ENCODE assay signal across 14 cellular contexts in genomic region chr7:7867835-7868234, GRCh38.
DNase-seq lines count a peak whose midpoint lies in the region; ATAC-seq and TF ChIP-seq lines count a peak whose summit lies in the region.
"Had no signal": no experiment of that assay in that cellular context is flagged by ENCODE, and none has a peak within 500 bp of the region (broad histone marks: within the 10 kb centered on the region; RNA-seq: fewer than 3 reads in every experiment).

No MANE protein-coding gene starts in this region.

- POLR2A ChIA-PET in activated B cell treated with CpG ODN at 0.5 μM for 24 hours (lab: Charles Lee), result interaction anchor here (1.1 to 1.9 kb wide), 4 partner anchors 10 to 101 kb away, joined by 3 to 6 read pairs (median 3); partner anchors contain the start of gene GLCCI1

- peak overlapping the region; percentile 19; the same call in 1 of the 2 replicates for H3K9ac ChIP-seq in Karpas-422 (ENCODE audit: low read length)

- no peaks in the 10 kb centered on the region for H3K79me2 ChIP-seq in Karpas-422 (ENCODE audit: low read length)

- no peak overlapping the region for H2AFZ ChIP-seq in Karpas-422 (ENCODE audit: low read length)

- H3K9me3 ChIP-seq in Karpas-422 (ENCODE audit: low read length), result no peaks in the 10 kb centered on the region
- no peaks in the 10 kb centered on the region for H3K9me3 ChIP-seq in psoas muscle
- H3K9me3 ChIP-seq: MG63 had no signal

- no peak overlapping the region for H3K27ac Mint-ChIP-seq in activated B cell treated with CpG ODN at 0.5 μM for 24 hours
- H3K27ac Mint-ChIP-seq: naive thymus-derived CD8-positive, alpha-beta T cell had no signal

- no peaks in the 10 kb centered on the region for H3K9me2 ChIP-seq in Karpas-422 (replicated peaks; ENCODE audit: insufficient read depth, low read length)

- H3K36me3 Mint-ChIP-seq in activated B cell treated with CpG ODN at 0.5 μM for 24 hours (ENCODE audit: low read depth), result no peaks in the 10 kb centered on the region

- in situ Hi-C loops in G401 (cut with HindIII; ENCODE audit: low sequenced_read_pairs), result no loop called here

- H3K4me1 Mint-ChIP-seq in activated B cell treated with CpG ODN at 0.5 μM for 24 hours, result peaks cover 4% of the 10 kb centered on the region
- H3K4me1 Mint-ChIP-seq: naive thymus-derived CD8-positive, alpha-beta T cell had no signal

- no peaks in the 10 kb centered on the region for H3K36me3 ChIP-seq in Karpas-422 (ENCODE audit: insufficient read depth, low read length)
- H3K36me3 ChIP-seq in psoas muscle (ENCODE audit: insufficient read depth in 1 of 2, low read depth in 1 of 2), result no peaks in the 10 kb centered on the region
- H3K36me3 ChIP-seq: MG63 had no signal

- H3K27me3 ChIP-seq in Karpas-422 (ENCODE audit: low read length) (no peaks in the 10 kb centered on the region), psoas muscle (ENCODE audit: insufficient read depth in 3 of 3, low read length in 2 of 3) (no peaks in the 10 kb centered on the region)
- H3K27me3 ChIP-seq: MG63 had no signal

- H3K4me1 ChIP-seq in Karpas-422 (ENCODE audit: low read length) (peaks cover 31% of the 10 kb centered on the region), psoas muscle (peaks cover 22% of the 10 kb centered on the region)

- ATAC-seq in GM19043 (IDR thresholded peaks at IDR 0.05; ENCODE audit: low read depth, unreplicated experiment) (peak; percentile 47), activated B cell treated with CpG ODN at 0.5 μM for 24 hours (ENCODE audit: low read depth) (peak; percentile 72), psoas muscle (no peak), GM18870 (IDR thresholded peaks at IDR 0.05; ENCODE audit: unreplicated experiment) (no peak)
- ATAC-seq: naive thymus-derived CD8-positive, alpha-beta T cell; Panc1 had no signal

- CTCF ChIA-PET in activated B cell treated with CpG ODN at 0.5 μM for 24 hours (lab: Charles Lee), result interaction anchor here (1.0 to 1.1 kb wide), 2 partner anchors 12 to 322 kb away, joined by 3 read pairs; no protein-coding TSS in a partner anchor

- intact Hi-C loops in activated B cell treated with CpG ODN at 0.5 μM for 24 hours (cut with micrococcal nuclease), result loop anchor here (1.0 to 5.0 kb wide), 4 partner anchors 11 to 226 kb away; partner anchors contain the start of gene UMAD1
- intact Hi-C loops in psoas muscle (cut with DNase I), result loop anchor here in 1 of 2 donors (10.0 kb wide), 1 partner anchor 183 kb away; no protein-coding TSS in a partner anchor

- WGBS in psoas muscle, 3 donors, result 73 to 83% (median 77%) methylated on average over 4 of the region's 4 CpGs

- H3K4me3 Mint-ChIP-seq in activated B cell treated with CpG ODN at 0.5 μM for 24 hours, result no peak overlapping the region
- H3K4me3 Mint-ChIP-seq: naive thymus-derived CD8-positive, alpha-beta T cell had no signal

- peak overlapping the region; percentile 56 for H3K4me2 ChIP-seq in Karpas-422 (ENCODE audit: low read depth, low read length, poor library complexity, severe bottlenecking)

- H3K27ac ChIP-seq in Karpas-422 (ENCODE audit: low read length) (no peak overlapping the region), psoas muscle (peak overlapping the region; percentile 18)

- DNase-seq in Karpas-422 (peak; percentile 45), activated B cell treated with CpG ODN at 0.5 μM for 24 hours (no peak), psoas muscle (no peak), HuH-7 (ENCODE audit: low spot score) (no peak), G401 (ENCODE audit: low spot score) (no peak), GM03348 (ENCODE audit: low spot score) (no peak)
- DNase-seq: central memory CD4-positive, alpha-beta T cell; MG63; NCI-H345; stimulated activated CD4-positive, alpha-beta T cell treated with anti-CD3 and anti-CD28 coated beads, Interleukin-2, amount 100 ng/mL, for 24 hours had no signal

- H3K4me3 ChIP-seq in Karpas-422 (ENCODE audit: low read length) (peak overlapping the region; percentile 24; the same call in 1 of the 2 replicates), psoas muscle (no peak overlapping the region)
- H3K4me3 ChIP-seq: MG63 had no signal

- no peak for TF ChIP-seq CTCF in activated B cell treated with CpG ODN at 0.5 μM for 24 hours (IDR thresholded peaks at IDR 0.05)
- no peak for TF ChIP-seq CTCF in psoas muscle (IDR thresholded peaks at IDR 0.05)

- no peaks in the 10 kb centered on the region for H3K27me3 Mint-ChIP-seq in activated B cell treated with CpG ODN at 0.5 μM for 24 hours
- H3K27me3 Mint-ChIP-seq: naive thymus-derived CD8-positive, alpha-beta T cell had no signal

- H4K20me1 ChIP-seq in Karpas-422 (ENCODE audit: insufficient read depth, low read depth, low read length), result no peaks in the 10 kb centered on the region

- no peaks in the 10 kb centered on the region for H3K9me3 Mint-ChIP-seq in activated B cell treated with CpG ODN at 0.5 μM for 24 hours
- H3K9me3 Mint-ChIP-seq: naive thymus-derived CD8-positive, alpha-beta T cell had no signal

Comparison
In these comparisons a context has a peak if more than half of its experiments do, and no peak if none do; other contexts are left out.
1. ATAC-seq: peak in GM19043 (single experiment) and activated B cell treated with CpG ODN at 0.5 μM for 24 hours (single experiment); none in psoas muscle (0 of 4) and GM18870 (single experiment).